Comparison of ENCODE assay signal across 8 cellular contexts in genomic region chr14:37594916-37595808, GRCh38. TPM values are rescaled to one million over a fixed set of nuclear protein-coding genes. Genes with fewer than 3 reads are reported as not detected.
DNase-seq lines count a peak whose midpoint lies in the region; ATAC-seq and TF ChIP-seq lines count a peak whose summit lies in the region.

FOXA1 (minus strand) TSS chr14:37595249; CDS start chr14:37594972, 277 bp downstream.
TTC6 (plus strand) TSS chr14:37595629; CDS start chr14:37622065, 26,436 bp downstream.

- TF ChIP-seq CTCF in HFF-Myc (IDR thresholded peaks at IDR 0.05; ENCODE audit: low read depth, low read length, missing control alignments) (no peak), body of pancreas (IDR thresholded peaks at IDR 0.05) (no peak)

- H3K36me3 ChIP-seq in body of pancreas (replicated peaks in 1 of 2; ENCODE audit: insufficient read depth in 1 of 2, low read depth in 2 of 2), result no peaks in the 10 kb centered on the region
- H3K36me3 ChIP-seq in thymus (ENCODE audit: control insufficient read depth, insufficient read depth), result no peaks in the 10 kb centered on the region
- no peaks in the 10 kb centered on the region for H3K36me3 ChIP-seq in Karpas-422 (ENCODE audit: insufficient read depth, low read length)

- no peaks in the 10 kb centered on the region for H3K79me2 ChIP-seq in Karpas-422 (ENCODE audit: low read length)

- peak in 1 of 3 donors; percentile 23 for TF ChIP-seq POLR2A in body of pancreas (IDR thresholded peaks at IDR 0.05)

- H3K4me3 ChIP-seq in HFF-Myc (replicated peaks; ENCODE audit: low read depth, low read length) (peak within 1 kb of the TSS; percentile 48), body of pancreas (peak within 1 kb of the TSS; percentile 5 to 58), thymus (ENCODE audit: low read length) (peak within 1 kb of the TSS; percentile 34), Karpas-422 (ENCODE audit: low read length) (no peak within 1 kb of the TSS)

- DNase-seq in AG08396 (ENCODE audit: low spot score), result peak; percentile 78
- DNase-seq in HFF-Myc (ENCODE audit: extremely low read depth, low read depth), result no peak
- DNase-seq in NCI-H524 treated with DMSO at 0.1 percent for 48 hours (lab: John Stamatoyannopoulos, UW), result peak; percentile 19
- peak; percentile 49 to 70 (median 59) for DNase-seq in body of pancreas
- DNase-seq in left colon, result peak; percentile 76 to 77
- no peak for DNase-seq in Karpas-422

- WGBS in body of pancreas, 2 donors, result 1% methylated on average over 21 to 73 of the region's 93 CpGs
- 2% methylated on average over 93 of the region's 93 CpGs for WGBS in thymus

- no peak within 1 kb of the TSS for H3K4me2 ChIP-seq in Karpas-422 (ENCODE audit: low read depth, low read length, poor library complexity, severe bottlenecking)

- no peak within 1 kb of the TSS for H3K9ac ChIP-seq in Karpas-422 (ENCODE audit: low read length)

- no peaks in the 10 kb centered on the region for H3K9me3 ChIP-seq in body of pancreas
- H3K9me3 ChIP-seq in thymus (ENCODE audit: control insufficient read depth), result peaks cover 10% of the 10 kb centered on the region
- no peaks in the 10 kb centered on the region for H3K9me3 ChIP-seq in Karpas-422 (ENCODE audit: low read length)

- H3K4me1 ChIP-seq in body of pancreas (peaks cover 42% of the 10 kb centered on the region), thymus (ENCODE audit: control insufficient read depth, insufficient read depth, low read length) (no peaks in the 10 kb centered on the region), Karpas-422 (ENCODE audit: low read length) (no peaks in the 10 kb centered on the region; the same call in 1 of the 2 replicates)

- H3K9me2 ChIP-seq in Karpas-422 (replicated peaks; ENCODE audit: insufficient read depth, low read length), result no peaks in the 10 kb centered on the region

- H4K20me1 ChIP-seq in Karpas-422 (ENCODE audit: insufficient read depth, low read depth, low read length), result no peaks in the 10 kb centered on the region

- H2AFZ ChIP-seq in Karpas-422 (ENCODE audit: low read length), result no peak within 1 kb of the TSS

- H3K27me3 ChIP-seq in body of pancreas (peaks cover 6 to 41% of the 10 kb centered on the region in 2 donors), thymus (ENCODE audit: control insufficient read depth, insufficient read depth) (peaks cover 89% of the 10 kb centered on the region), Karpas-422 (ENCODE audit: low read length) (no peaks in the 10 kb centered on the region)

- intact Hi-C loops in body of pancreas (cut with DNase I) (loop anchor here (10.0 kb wide), 1 partner anchor 350 kb away; no protein-coding TSS in a partner anchor), left colon (cut with DNase I, micrococcal nuclease) (no loop called here)

- H3K27ac ChIP-seq in body of pancreas (peak within 1 kb of the TSS in 2 of 4 donors; percentile 51 to 67), thymus (ENCODE audit: low read depth) (no peak within 1 kb of the TSS), Karpas-422 (ENCODE audit: low read length) (no peak within 1 kb of the TSS)

- ATAC-seq in body of pancreas, result peak; percentile 79
- ATAC-seq in left colon, result peak; percentile 26
- ATAC-seq in HG02759 (IDR thresholded peaks at IDR 0.05; ENCODE audit: unreplicated experiment), result no peak

RNA-seq across cellular contexts. Expression of gene FOXA1, which starts in this region (rescaled TPM):
- total RNA-seq in body of pancreas (under 1 TPM; 0.26 to 0.33 TPM), left colon (10 to 100 TPM; 58.4 to 72.0 TPM)
- polyA plus RNA-seq in thymus, result 0.11 TPM
- total RNA-seq in Karpas-422 (2014; rRNA removed; shearing (Covaris generic); ENCODE audit: low replicate concordance), result not detected in 2 replicates

RNA-seq across cellular contexts. Expression of gene TTC6, which starts in this region (rescaled TPM):
- total RNA-seq in body of pancreas, result not detected
- 1 to 10 TPM; 5.5 to 6.7 TPM for total RNA-seq in left colon
- polyA plus RNA-seq in thymus, result 0.16 TPM
- total RNA-seq in Karpas-422 (2014; rRNA removed; shearing (Covaris generic); ENCODE audit: low replicate concordance), result not detected in 2 replicates

Comparison
In these comparisons a context has a peak if more than half of its experiments do, and no peak if none do; other contexts are left out.
1. RNA of gene FOXA1 (total RNA-seq): 58.4 to 72.0 TPM in left colon; 0.26 to 0.33 TPM in body of pancreas and not detected in Karpas-422; every median in the first group is over 10 times any median in the second.
2. Peak in DNase-seq, ATAC-seq and H3K4me3 ChIP-seq in body of pancreas; RNA of the genes that start here not detected or under 1 TPM.
3. DNase-seq: peak in AG08396 (single experiment), NCI-H524 treated with DMSO at 0.1 percent for 48 hours (single experiment) and left colon (2 of 2); none in HFF-Myc (single experiment) and Karpas-422 (single experiment).